ENCODE assay signal across 1 cellular context in the genomic region with DNA sequence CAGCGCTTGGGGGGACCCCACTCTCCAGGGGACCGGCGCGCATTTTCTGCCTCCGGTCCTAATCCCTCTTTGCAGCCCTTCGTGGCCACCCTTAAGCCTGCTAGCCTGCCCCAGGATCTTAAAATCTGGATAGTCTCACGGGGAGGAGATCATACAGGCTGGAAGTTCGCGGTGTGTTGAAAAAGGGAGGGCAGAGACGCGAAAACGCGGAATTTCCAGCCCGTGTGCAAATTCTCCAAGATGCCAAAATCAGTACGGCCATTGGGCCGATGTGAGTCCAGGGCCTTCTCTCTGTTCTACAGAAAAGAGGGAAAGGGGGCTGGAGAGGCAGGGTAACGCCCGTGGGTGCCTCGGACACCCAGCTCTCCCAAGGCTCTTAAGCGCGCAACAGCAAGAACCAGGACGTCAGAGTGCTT.
TF ChIP-seq lines count a peak whose summit lies in the region.

No MANE protein-coding gene starts in this region.

TF ChIP-seq in H1, 55 proteins besides CTCF, POLR2A, EP300 and RAD21 (continued from another document):
- TF ChIP-seq CTBP2 (IDR thresholded peaks at IDR 0.05; ENCODE audit: borderline replicate concordance, insufficient read depth, insufficient read length, low read length) (no peak), CHD2 (IDR thresholded peaks at IDR 0.05; ENCODE audit: low read length) (no peak), GTF2F1 (IDR thresholded peaks at IDR 0.05; ENCODE audit: borderline replicate concordance, low read depth, low read length) (no peak), TAF7 (optimal IDR thresholded peaks at IDR 0.05; ENCODE audit: borderline replicate concordance, low read depth, low read length) (no peak)
- TF ChIP-seq, protein P1, sequence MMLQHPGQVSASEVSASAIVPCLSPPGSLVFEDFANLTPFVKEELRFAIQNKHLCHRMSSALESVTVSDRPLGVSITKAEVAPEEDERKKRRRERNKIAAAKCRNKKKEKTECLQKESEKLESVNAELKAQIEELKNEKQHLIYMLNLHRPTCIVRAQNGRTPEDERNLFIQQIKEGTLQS (IDR thresholded peaks at IDR 0.05; ENCODE audit: insufficient read depth, low read depth, low read length): no peak
